2 cellular contexts compared by ENCODE assay signal in the genomic region with DNA sequence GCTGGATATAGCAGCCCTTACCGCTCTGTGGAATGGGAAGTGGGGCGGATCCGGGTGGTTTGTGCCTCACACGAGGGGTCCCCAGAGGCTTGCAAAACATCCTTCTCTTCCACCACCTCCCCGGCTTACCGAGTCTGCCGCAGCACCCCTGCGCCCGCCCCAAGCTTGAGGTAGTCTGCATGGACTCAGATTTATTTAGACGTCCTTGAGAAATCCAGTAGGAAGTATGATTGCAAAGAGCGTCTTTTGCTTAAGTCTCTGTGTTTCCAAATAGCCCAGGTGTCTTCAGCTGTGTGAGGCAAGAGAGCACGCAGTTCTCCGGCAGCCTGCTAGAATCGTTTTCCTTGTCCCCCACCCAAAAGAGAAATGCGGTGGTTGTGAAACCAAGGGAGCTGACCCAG.
TF ChIP-seq lines count a peak whose summit lies in the region.

No MANE protein-coding gene starts in this region.

TF ChIP-seq in SK-N-SH, 30 proteins besides CTCF, POLR2A, EP300 and RAD21:
- TF ChIP-seq IRF3 (IDR thresholded peaks at IDR 0.05; ENCODE audit: low read depth, low read length) (no peak), FOXJ3 (CRISPR knock-in tag; IDR thresholded peaks at IDR 0.05) (no peak), GABPA (IDR thresholded peaks at IDR 0.05; ENCODE audit: low read depth) (no peak), TCF12 (IDR thresholded peaks at IDR 0.05) (no peak), RXRA (IDR thresholded peaks at IDR 0.05; ENCODE audit: borderline replicate concordance, low read depth) (no peak), JUND (IDR thresholded peaks at IDR 0.05) (no peak), MXI1 (IDR thresholded peaks at IDR 0.05; ENCODE audit: low read depth, low read length) (no peak), GATA2 (CRISPR knock-in tag; IDR thresholded peaks at IDR 0.05) (no peak), FOXM1 (IDR thresholded peaks at IDR 0.05; ENCODE audit: low read depth) (no peak), RFX5 (IDR thresholded peaks at IDR 0.05; ENCODE audit: low read length) (no peak), TEAD4 (IDR thresholded peaks at IDR 0.05; ENCODE audit: borderline replicate concordance, insufficient read depth) (no peak), RCOR1 (IDR thresholded peaks at IDR 0.05; ENCODE audit: low read length) (no peak), POLR2AphosphoS5 (IDR thresholded peaks at IDR 0.05; ENCODE audit: low read depth, low read length) (no peak), SIN3A (IDR thresholded peaks at IDR 0.05; ENCODE audit: borderline replicate concordance, low read depth, low read length) (no peak), CHD2 (IDR thresholded peaks at IDR 0.05; ENCODE audit: low read length, partially characterized antibody) (no peak)
- TF ChIP-seq, protein P1, sequence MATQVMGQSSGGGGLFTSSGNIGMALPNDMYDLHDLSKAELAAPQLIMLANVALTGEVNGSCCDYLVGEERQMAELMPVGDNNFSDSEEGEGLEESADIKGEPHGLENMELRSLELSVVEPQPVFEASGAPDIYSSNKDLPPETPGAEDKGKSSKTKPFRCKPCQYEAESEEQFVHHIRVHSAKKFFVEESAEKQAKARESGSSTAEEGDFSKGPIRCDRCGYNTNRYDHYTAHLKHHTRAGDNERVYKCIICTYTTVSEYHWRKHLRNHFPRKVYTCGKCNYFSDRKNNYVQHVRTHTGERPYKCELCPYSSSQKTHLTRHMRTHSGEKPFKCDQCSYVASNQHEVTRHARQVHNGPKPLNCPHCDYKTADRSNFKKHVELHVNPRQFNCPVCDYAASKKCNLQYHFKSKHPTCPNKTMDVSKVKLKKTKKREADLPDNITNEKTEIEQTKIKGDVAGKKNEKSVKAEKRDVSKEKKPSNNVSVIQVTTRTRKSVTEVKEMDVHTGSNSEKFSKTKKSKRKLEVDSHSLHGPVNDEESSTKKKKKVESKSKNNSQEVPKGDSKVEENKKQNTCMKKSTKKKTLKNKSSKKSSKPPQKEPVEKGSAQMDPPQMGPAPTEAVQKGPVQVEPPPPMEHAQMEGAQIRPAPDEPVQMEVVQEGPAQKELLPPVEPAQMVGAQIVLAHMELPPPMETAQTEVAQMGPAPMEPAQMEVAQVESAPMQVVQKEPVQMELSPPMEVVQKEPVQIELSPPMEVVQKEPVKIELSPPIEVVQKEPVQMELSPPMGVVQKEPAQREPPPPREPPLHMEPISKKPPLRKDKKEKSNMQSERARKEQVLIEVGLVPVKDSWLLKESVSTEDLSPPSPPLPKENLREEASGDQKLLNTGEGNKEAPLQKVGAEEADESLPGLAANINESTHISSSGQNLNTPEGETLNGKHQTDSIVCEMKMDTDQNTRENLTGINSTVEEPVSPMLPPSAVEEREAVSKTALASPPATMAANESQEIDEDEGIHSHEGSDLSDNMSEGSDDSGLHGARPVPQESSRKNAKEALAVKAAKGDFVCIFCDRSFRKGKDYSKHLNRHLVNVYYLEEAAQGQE (IDR thresholded peaks at IDR 0.05; ENCODE audit: low read depth, low read length), result no peak
- TF ChIP-seq, protein P2, sequence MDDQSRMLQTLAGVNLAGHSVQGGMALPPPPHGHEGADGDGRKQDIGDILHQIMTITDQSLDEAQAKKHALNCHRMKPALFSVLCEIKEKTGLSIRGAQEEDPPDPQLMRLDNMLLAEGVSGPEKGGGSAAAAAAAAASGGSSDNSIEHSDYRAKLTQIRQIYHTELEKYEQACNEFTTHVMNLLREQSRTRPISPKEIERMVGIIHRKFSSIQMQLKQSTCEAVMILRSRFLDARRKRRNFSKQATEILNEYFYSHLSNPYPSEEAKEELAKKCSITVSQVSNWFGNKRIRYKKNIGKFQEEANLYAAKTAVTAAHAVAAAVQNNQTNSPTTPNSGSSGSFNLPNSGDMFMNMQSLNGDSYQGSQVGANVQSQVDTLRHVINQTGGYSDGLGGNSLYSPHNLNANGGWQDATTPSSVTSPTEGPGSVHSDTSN (IDR thresholded peaks at IDR 0.05), result no peak
- TF ChIP-seq, protein P3, sequence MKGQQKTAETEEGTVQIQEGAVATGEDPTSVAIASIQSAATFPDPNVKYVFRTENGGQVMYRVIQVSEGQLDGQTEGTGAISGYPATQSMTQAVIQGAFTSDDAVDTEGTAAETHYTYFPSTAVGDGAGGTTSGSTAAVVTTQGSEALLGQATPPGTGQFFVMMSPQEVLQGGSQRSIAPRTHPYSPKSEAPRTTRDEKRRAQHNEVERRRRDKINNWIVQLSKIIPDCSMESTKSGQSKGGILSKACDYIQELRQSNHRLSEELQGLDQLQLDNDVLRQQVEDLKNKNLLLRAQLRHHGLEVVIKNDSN (IDR thresholded peaks at IDR 0.05; ENCODE audit: borderline replicate concordance, low read depth), result no peak
TF ChIP-seq in SK-N-SH: peak in this region for 0.

TF ChIP-seq in SK-N-SH treated with all-trans-retinoic acid at 6 μM for 48 hours, 23 proteins besides CTCF, POLR2A, EP300 and RAD21 (continued from another document):
- TF ChIP-seq PPARA (CRISPR knock-in tag; IDR thresholded peaks at IDR 0.05; ENCODE audit: borderline replicate concordance) (no peak), CSDC2 (CRISPR knock-in tag; IDR thresholded peaks at IDR 0.05) (no peak), ZC3H10 (CRISPR knock-in tag; IDR thresholded peaks at IDR 0.05) (no peak), ARNTL (CRISPR knock-in tag; IDR thresholded peaks at IDR 0.05; ENCODE audit: borderline replicate concordance, low read depth) (no peak), ZFP30 (CRISPR knock-in tag; IDR thresholded peaks at IDR 0.05) (no peak), ZNF8 (CRISPR knock-in tag; IDR thresholded peaks at IDR 0.05) (no peak), ZFP3 (CRISPR knock-in tag; IDR thresholded peaks at IDR 0.05) (no peak), ZNF70 (CRISPR knock-in tag; IDR thresholded peaks at IDR 0.05) (no peak), ISL1 (CRISPR knock-in tag; IDR thresholded peaks at IDR 0.05) (no peak), RARB (CRISPR knock-in tag; IDR thresholded peaks at IDR 0.05) (no peak)
- TF ChIP-seq, protein P4, sequence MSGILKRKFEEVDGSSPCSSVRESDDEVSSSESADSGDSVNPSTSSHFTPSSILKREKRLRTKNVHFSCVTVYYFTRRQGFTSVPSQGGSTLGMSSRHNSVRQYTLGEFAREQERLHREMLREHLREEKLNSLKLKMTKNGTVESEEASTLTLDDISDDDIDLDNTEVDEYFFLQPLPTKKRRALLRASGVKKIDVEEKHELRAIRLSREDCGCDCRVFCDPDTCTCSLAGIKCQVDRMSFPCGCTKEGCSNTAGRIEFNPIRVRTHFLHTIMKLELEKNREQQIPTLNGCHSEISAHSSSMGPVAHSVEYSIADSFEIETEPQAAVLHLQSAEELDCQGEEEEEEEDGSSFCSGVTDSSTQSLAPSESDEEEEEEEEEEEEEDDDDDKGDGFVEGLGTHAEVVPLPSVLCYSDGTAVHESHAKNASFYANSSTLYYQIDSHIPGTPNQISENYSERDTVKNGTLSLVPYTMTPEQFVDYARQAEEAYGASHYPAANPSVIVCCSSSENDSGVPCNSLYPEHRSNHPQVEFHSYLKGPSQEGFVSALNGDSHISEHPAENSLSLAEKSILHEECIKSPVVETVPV (CRISPR knock-in tag; IDR thresholded peaks at IDR 0.05), result no peak
